Comparison of ENCODE assay signal across 18 cellular contexts in genomic region chr18:51049137-51049536, GRCh38. TPM values are rescaled to one million over a fixed set of nuclear protein-coding genes. Genes with fewer than 3 reads are reported as not detected.
DNase-seq lines count a peak whose midpoint lies in the region; ATAC-seq and TF ChIP-seq lines count a peak whose summit lies in the region.
"Had no signal": no experiment of that assay in that cellular context is flagged by ENCODE, and none has a peak within 500 bp of the region (broad histone marks: within the 10 kb centered on the region; RNA-seq: fewer than 3 reads in every experiment).

No MANE protein-coding gene starts in this region.

- no peak overlapping the region for H3K4me3 Mint-ChIP-seq in activated CD4-positive, alpha-beta T cell treated with anti-CD3 and anti-CD28 coated beads for 36 hours
- H3K4me3 Mint-ChIP-seq in Caco-2 (ENCODE audit: unreplicated experiment), result no peak overlapping the region
- H3K4me3 Mint-ChIP-seq in activated T-helper 17 cell treated with anti-CD3 and anti-CD28 coated beads, Interleukin-2, amount 50 U/mL, for 72 hours, result no peak overlapping the region
- no peak overlapping the region for H3K4me3 Mint-ChIP-seq in naive thymus-derived CD4-positive, alpha-beta T cell

- TF ChIP-seq CTCF in Caco-2 (IDR thresholded peaks at IDR 0.05; ENCODE audit: insufficient read depth in 1 of 2, low read depth in 1 of 2, low read length in 1 of 2, severe bottlenecking in 1 of 2, unreplicated experiment in 1 of 2) (no peak), GM20000 (IDR thresholded peaks at IDR 0.05; ENCODE audit: extremely low read depth, missing control alignments) (no peak)

- BruUV-seq in Caco-2 (replicated peaks; lab: Mats Ljungman, UMichigan), result TSS peak; percentile 4

- CTCF ChIA-PET in activated CD4-positive, alpha-beta T cell treated with anti-CD3 and anti-CD28 coated beads for 36 hours (lab: Charles Lee), result interaction anchor here (1.2 to 3.3 kb wide), 3 partner anchors 10 to 229 kb away, joined by 4 to 40 read pairs (median 18); partner anchors contain the start of gene MRO
- CTCF ChIA-PET in Caco-2 (lab: Charles Lee), result no interaction called here
- CTCF ChIA-PET in naive thymus-derived CD4-positive, alpha-beta T cell (lab: Charles Lee), result interaction anchor here (1.0 kb wide), 1 partner anchor 13 kb away, joined by 4 read pairs; no protein-coding TSS in a partner anchor

- no peaks in the 10 kb centered on the region for H3K27me3 Mint-ChIP-seq in activated CD4-positive, alpha-beta T cell treated with anti-CD3 and anti-CD28 coated beads for 36 hours
- no peaks in the 10 kb centered on the region for H3K27me3 Mint-ChIP-seq in Caco-2 (ENCODE audit: insufficient read depth, unreplicated experiment)
- H3K27me3 Mint-ChIP-seq in activated T-helper 17 cell treated with anti-CD3 and anti-CD28 coated beads, Interleukin-2, amount 50 U/mL, for 72 hours, result no peaks in the 10 kb centered on the region
- no peaks in the 10 kb centered on the region for H3K27me3 Mint-ChIP-seq in naive thymus-derived CD4-positive, alpha-beta T cell

- no peaks in the 10 kb centered on the region for H3K27me3 ChIP-seq in Caco-2 (replicated peaks; ENCODE audit: control insufficient read depth, insufficient read depth, low read length)
- H3K27me3 ChIP-seq in naive thymus-derived CD4-positive, alpha-beta T cell (ENCODE audit: control insufficient read depth in 2 of 2, insufficient read depth in 2 of 2, low read length in 2 of 2), result no peaks in the 10 kb centered on the region

- no peaks in the 10 kb centered on the region for H3K36me3 ChIP-seq in Caco-2 (ENCODE audit: control insufficient read depth, insufficient read depth, low read length)
- H3K36me3 ChIP-seq in naive thymus-derived CD4-positive, alpha-beta T cell (ENCODE audit: control insufficient read depth in 2 of 3, insufficient read depth in 3 of 3, low read length in 3 of 3), result peaks cover 0 to 17% (median 15%) of the 10 kb centered on the region in 3 experiments

- no peak for ATAC-seq in activated CD4-positive, alpha-beta T cell treated with anti-CD3 and anti-CD28 coated beads for 36 hours
- ATAC-seq in activated T-helper 17 cell treated with anti-CD3 and anti-CD28 coated beads, Interleukin-2, amount 50 U/mL, for 72 hours (replicated peaks), result no peak
- no peak for ATAC-seq in naive thymus-derived CD4-positive, alpha-beta T cell
- ATAC-seq in GM21786 (IDR thresholded peaks at IDR 0.05; ENCODE audit: unreplicated experiment), result no peak
- ATAC-seq: GM12878 had no signal

- H3K9me3 ChIP-seq in Caco-2, result no peaks in the 10 kb centered on the region
- H3K9me3 ChIP-seq in naive thymus-derived CD4-positive, alpha-beta T cell (ENCODE audit: control insufficient read depth in 2 of 3, low read length in 3 of 3), result no peaks in the 10 kb centered on the region

- H3K27ac ChIP-seq in naive thymus-derived CD4-positive, alpha-beta T cell (ENCODE audit: low read depth, low read length), result peak overlapping the region; percentile 18
- H3K27ac ChIP-seq: 22Rv1, HL-60 had no signal

- H3K9me3 Mint-ChIP-seq in activated CD4-positive, alpha-beta T cell treated with anti-CD3 and anti-CD28 coated beads for 36 hours (ENCODE audit: low read depth), result no peaks in the 10 kb centered on the region
- H3K9me3 Mint-ChIP-seq in Caco-2 (ENCODE audit: unreplicated experiment), result no peaks in the 10 kb centered on the region
- H3K9me3 Mint-ChIP-seq in activated T-helper 17 cell treated with anti-CD3 and anti-CD28 coated beads, Interleukin-2, amount 50 U/mL, for 72 hours, result no peaks in the 10 kb centered on the region
- H3K9me3 Mint-ChIP-seq in naive thymus-derived CD4-positive, alpha-beta T cell, result no peaks in the 10 kb centered on the region

- intact Hi-C loops in activated CD4-positive, alpha-beta T cell treated with anti-CD3 and anti-CD28 coated beads for 36 hours (cut with DNase I, micrococcal nuclease), result loop anchor here in 1 of 2 experiments (5.0 kb wide), 1 partner anchor 148 kb away; the partner anchor contains the start of gene MEX3C
- intact Hi-C loops in Caco-2 (cut with micrococcal nuclease; ENCODE audit: unreplicated experiment), result no loop called here
- intact Hi-C loops in naive thymus-derived CD4-positive, alpha-beta T cell (cut with micrococcal nuclease), result no loop called here

- POLR2A ChIA-PET in activated CD4-positive, alpha-beta T cell treated with anti-CD3 and anti-CD28 coated beads for 36 hours (lab: Charles Lee), result no interaction called here
- POLR2A ChIA-PET in Caco-2 (lab: Charles Lee), result no interaction called here
- POLR2A ChIA-PET in naive thymus-derived CD4-positive, alpha-beta T cell (lab: Charles Lee), result interaction anchor here (1.2 kb wide), 1 partner anchor 10 kb away, joined by 3 read pairs; no protein-coding TSS in a partner anchor

- DNase-seq in activated CD4-positive, alpha-beta T cell treated with anti-CD3 and anti-CD28 coated beads for 36 hours, result no peak
- DNase-seq in activated CD4-positive, alpha-beta T cell treated with anti-CD3 and anti-CD28 coated beads for 48 hours, result no peak
- DNase-seq in Caco-2 (no peak), GM20000 (ENCODE audit: low spot score) (no peak), NCI-H82 (lab: John Stamatoyannopoulos, UW) (no peak)
- no peak for DNase-seq in naive thymus-derived CD4-positive, alpha-beta T cell
- DNase-seq: C1 segment of cervical spinal cord; KG1; NCI-H1092; NCI-H1694; NCI-H345; NCI-H526 treated with DMSO at 0.1 percent for 48 hours; NK-92 treated with Interleukin-12 subunit alpha and Interleukin-12 subunit beta, amount 100 ng/mL, for 24 hours had no signal

- peaks cover 29% of the 10 kb centered on the region for H3K36me3 Mint-ChIP-seq in activated CD4-positive, alpha-beta T cell treated with anti-CD3 and anti-CD28 coated beads for 36 hours (ENCODE audit: low read depth)
- H3K36me3 Mint-ChIP-seq in Caco-2 (ENCODE audit: insufficient read depth, unreplicated experiment), result peaks cover 15% of the 10 kb centered on the region
- H3K36me3 Mint-ChIP-seq in activated T-helper 17 cell treated with anti-CD3 and anti-CD28 coated beads, Interleukin-2, amount 50 U/mL, for 72 hours (ENCODE audit: low read depth), result peaks cover 65% of the 10 kb centered on the region
- peaks cover 0 to 16% (median 10%) of the 10 kb centered on the region in 5 donors for H3K36me3 Mint-ChIP-seq in naive thymus-derived CD4-positive, alpha-beta T cell

- H3K27ac Mint-ChIP-seq in activated CD4-positive, alpha-beta T cell treated with anti-CD3 and anti-CD28 coated beads for 36 hours, result peak overlapping the region; percentile 37
- no peak overlapping the region for H3K27ac Mint-ChIP-seq in Caco-2 (ENCODE audit: unreplicated experiment)
- peak overlapping the region; percentile 28 for H3K27ac Mint-ChIP-seq in activated T-helper 17 cell treated with anti-CD3 and anti-CD28 coated beads, Interleukin-2, amount 50 U/mL, for 72 hours
- H3K27ac Mint-ChIP-seq in naive thymus-derived CD4-positive, alpha-beta T cell, result peak overlapping the region in 5 of 9 donors; percentile 5 to 80 (median 48)

- no peak overlapping the region for H3K4me3 ChIP-seq in Caco-2 (ENCODE audit: low read depth, low read length)
- no peak overlapping the region for H3K4me3 ChIP-seq in naive thymus-derived CD4-positive, alpha-beta T cell (ENCODE audit: low read length)
- H3K4me3 ChIP-seq: GM12878 had no signal

- H3K4me1 ChIP-seq in Caco-2, result peaks cover 4% of the 10 kb centered on the region; the same call in 1 of the 2 replicates
- peaks cover 7 to 22% of the 10 kb centered on the region in 2 donors for H3K4me1 ChIP-seq in naive thymus-derived CD4-positive, alpha-beta T cell (ENCODE audit: control insufficient read depth in 2 of 2, insufficient read depth in 2 of 2, low read length in 2 of 2)

- H3K4me1 Mint-ChIP-seq in activated CD4-positive, alpha-beta T cell treated with anti-CD3 and anti-CD28 coated beads for 36 hours, result peaks cover 46% of the 10 kb centered on the region
- peaks cover 8% of the 10 kb centered on the region for H3K4me1 Mint-ChIP-seq in Caco-2 (ENCODE audit: low read depth, unreplicated experiment)
- H3K4me1 Mint-ChIP-seq in activated T-helper 17 cell treated with anti-CD3 and anti-CD28 coated beads, Interleukin-2, amount 50 U/mL, for 72 hours, result peaks cover 24% of the 10 kb centered on the region
- peaks cover 27 to 65% (median 55%) of the 10 kb centered on the region in 7 donors for H3K4me1 Mint-ChIP-seq in naive thymus-derived CD4-positive, alpha-beta T cell

RNA-seq across cellular contexts. Expression of gene SMAD4, which starts 19.1 kb away (rescaled TPM):
- total RNA-seq in activated CD4-positive, alpha-beta T cell treated with anti-CD3 and anti-CD28 coated beads for 36 hours, result 10 to 100 TPM; 79.3 to 89.5 TPM
- total RNA-seq in Caco-2 (2022), result 48.5 and 48.8 TPM in 2 replicates
- total RNA-seq in activated T-helper 17 cell treated with anti-CD3 and anti-CD28 coated beads, Interleukin-2, amount 50 U/mL, for 72 hours, result 10 to 100 TPM; 74.5 to 92.3 TPM
- total RNA-seq in naive thymus-derived CD4-positive, alpha-beta T cell, result 100 to 1,000 TPM in 2 of 5 experiments, 10 to 100 TPM in 3; 82.5 to 170 (median 92.5) TPM
- polyA plus RNA-seq in naive thymus-derived CD4-positive, alpha-beta T cell, result 10 to 100 TPM; 70.8 to 94.9 TPM
